Comparison of ENCODE assay signal across 1 cellular context in the genomic region with DNA sequence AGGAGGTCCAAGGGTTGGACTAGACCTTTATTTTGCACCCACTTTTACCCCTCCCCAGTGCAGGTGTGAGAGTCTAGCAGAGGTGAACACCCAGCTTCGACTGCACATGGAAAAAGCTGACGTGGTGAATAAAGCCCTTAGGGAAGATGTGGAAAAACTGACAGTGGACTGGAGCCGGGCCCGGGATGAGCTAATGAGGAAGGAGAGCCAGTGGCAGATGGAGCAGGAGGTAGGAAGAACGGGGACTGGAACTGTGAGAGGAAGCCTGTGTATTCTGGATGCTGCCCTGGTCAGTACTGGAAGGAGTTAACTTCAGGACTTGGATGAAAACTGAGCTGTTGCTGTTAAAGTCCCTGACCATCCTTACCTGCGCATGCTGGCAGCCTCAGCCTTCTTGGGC.
A peak's percentile ranks its signal among the peaks of the same experiment; 100 is the strongest.
TF ChIP-seq lines count a peak whose summit lies in the region.

No MANE protein-coding gene starts in this region.

TF ChIP-seq in K562, 482 proteins besides CTCF, POLR2A, EP300 and RAD21:
- 0 out of 2 replicates have a peak, but pooled peaks have one; percentile 3 for TF ChIP-seq ZNF316 (IDR thresholded peaks at IDR 0.05)
- no peak for TF ChIP-seq ZZZ3 (IDR thresholded peaks at IDR 0.05)
